In genomic region chr20:35878113-35878620, GRCh38 we compare ENCODE assay signal across 20 cellular contexts.
"Had no signal": no experiment of that assay in that cellular context is flagged by ENCODE, and none has a peak within 500 bp of the region (broad histone marks: within the 10 kb centered on the region; RNA-seq: fewer than 3 reads in every experiment).

No MANE protein-coding gene starts in this region.

- H3K4me1 ChIP-seq: colonic mucosa, parathyroid adenoma, upper lobe of left lung had no signal

- ATAC-seq: gastroesophageal sphincter; naive thymus-derived CD4-positive, alpha-beta T cell; stimulated activated effector memory CD8-positive, alpha-beta T cell treated with anti-CD3 and anti-CD28 coated beads, Interleukin-12 subunit alpha, Interleukin-12 subunit beta, amount 100 ng/mL, for 72 hours; T-helper 17 cell had no signal

- DNase-seq: activated CD4-positive, alpha-beta T cell treated with anti-CD3 and anti-CD28 coated beads, Interleukin-2, amount 50 U/mL, for 1 hour; activated CD4-positive, CD25-positive, alpha-beta regulatory T cell treated with anti-CD3 and anti-CD28 coated beads, Interleukin-2, amount 50 U/mL, for 72 hours; activated CD8-positive, alpha-beta memory T cell treated with anti-CD3 and anti-CD28 coated beads for 24 hours; activated CD8-positive, alpha-beta memory T cell treated with anti-CD3 and anti-CD28 coated beads, Interleukin-2, amount 50 U/mL, for 48 hours; anterior cingulate cortex; central memory CD4-positive, alpha-beta T cell; colonic mucosa; erythroblast; mesenchymal stem cell; naive thymus-derived CD4-positive, alpha-beta T cell; sigmoid colon; stimulated activated CD4-positive, alpha-beta T cell treated with anti-CD3 and anti-CD28 coated beads, Interleukin-4, amount 100 ng/mL, for 24 hours; stomach; T-helper 17 cell; upper lobe of left lung had no signal

- H3K4me3 ChIP-seq: colonic mucosa, gastroesophageal sphincter, sigmoid colon, stomach, upper lobe of left lung had no signal

- H3K9me3 Mint-ChIP-seq: brain; naive thymus-derived CD4-positive, alpha-beta T cell; stimulated activated effector memory CD8-positive, alpha-beta T cell treated with anti-CD3 and anti-CD28 coated beads, Interleukin-12 subunit alpha, Interleukin-12 subunit beta, amount 100 ng/mL, for 72 hours had no signal

- H3K27ac ChIP-seq: colonic mucosa, gastroesophageal sphincter, parathyroid adenoma, sigmoid colon, stomach, upper lobe of left lung, VCaP had no signal

- H3K27me3 Mint-ChIP-seq: brain; naive thymus-derived CD4-positive, alpha-beta T cell; T-helper 17 cell had no signal

- H3K9me3 ChIP-seq: colonic mucosa, gastroesophageal sphincter, sigmoid colon, stomach, upper lobe of left lung had no signal

- H3K27me3 ChIP-seq: colonic mucosa, gastroesophageal sphincter, sigmoid colon, stomach, upper lobe of left lung had no signal

- H3K4me3 Mint-ChIP-seq: brain; naive thymus-derived CD4-positive, alpha-beta T cell; stimulated activated effector memory CD8-positive, alpha-beta T cell treated with anti-CD3 and anti-CD28 coated beads, Interleukin-12 subunit alpha, Interleukin-12 subunit beta, amount 100 ng/mL, for 72 hours; T-helper 17 cell had no signal

- H3K27ac Mint-ChIP-seq: stimulated activated effector memory CD8-positive, alpha-beta T cell treated with anti-CD3 and anti-CD28 coated beads, Interleukin-12 subunit alpha, Interleukin-12 subunit beta, amount 100 ng/mL, for 72 hours; T-helper 17 cell had no signal

- H3K36me3 ChIP-seq: colonic mucosa had no signal
